ENCODE assay signal across 2 cellular contexts in genomic region chr1:207971511-207972224, GRCh38.
TF ChIP-seq lines count a peak whose summit lies in the region.

No MANE protein-coding gene starts in this region.

TF ChIP-seq in H1, 55 proteins besides CTCF, POLR2A, EP300 and RAD21 (continued from another document):
- TF ChIP-seq SAP30 (IDR thresholded peaks at IDR 0.05; ENCODE audit: insufficient read depth, insufficient replicate concordance, low read length) (no peak), TEAD4 (IDR thresholded peaks at IDR 0.05; ENCODE audit: low read depth, low read length) (no peak), HDAC2 (IDR thresholded peaks at IDR 0.05; ENCODE audit: borderline replicate concordance in 1 of 2, low read depth in 2 of 2, low read length in 2 of 2) (no peak), PHF8 (conservative IDR thresholded peaks at IDR 0.05; ENCODE audit: low read depth, low read length) (no peak), CBX5 (IDR thresholded peaks at IDR 0.05; ENCODE audit: low read depth, low read length) (no peak), EGR1 (IDR thresholded peaks at IDR 0.05; ENCODE audit: borderline replicate concordance, low read depth, low read length) (no peak), CHD1 (IDR thresholded peaks at IDR 0.05; ENCODE audit: low read depth, low read length) (no peak), ASH2L (IDR thresholded peaks at IDR 0.05; ENCODE audit: low read length) (no peak), KDM5A (IDR thresholded peaks at IDR 0.05; ENCODE audit: low read length) (no peak), POU5F1 (IDR thresholded peaks at IDR 0.05; ENCODE audit: low read depth, low read length) (no peak), TAF1 (IDR thresholded peaks at IDR 0.05; ENCODE audit: low read depth, low read length) (no peak)
- TF ChIP-seq, protein P1, sequence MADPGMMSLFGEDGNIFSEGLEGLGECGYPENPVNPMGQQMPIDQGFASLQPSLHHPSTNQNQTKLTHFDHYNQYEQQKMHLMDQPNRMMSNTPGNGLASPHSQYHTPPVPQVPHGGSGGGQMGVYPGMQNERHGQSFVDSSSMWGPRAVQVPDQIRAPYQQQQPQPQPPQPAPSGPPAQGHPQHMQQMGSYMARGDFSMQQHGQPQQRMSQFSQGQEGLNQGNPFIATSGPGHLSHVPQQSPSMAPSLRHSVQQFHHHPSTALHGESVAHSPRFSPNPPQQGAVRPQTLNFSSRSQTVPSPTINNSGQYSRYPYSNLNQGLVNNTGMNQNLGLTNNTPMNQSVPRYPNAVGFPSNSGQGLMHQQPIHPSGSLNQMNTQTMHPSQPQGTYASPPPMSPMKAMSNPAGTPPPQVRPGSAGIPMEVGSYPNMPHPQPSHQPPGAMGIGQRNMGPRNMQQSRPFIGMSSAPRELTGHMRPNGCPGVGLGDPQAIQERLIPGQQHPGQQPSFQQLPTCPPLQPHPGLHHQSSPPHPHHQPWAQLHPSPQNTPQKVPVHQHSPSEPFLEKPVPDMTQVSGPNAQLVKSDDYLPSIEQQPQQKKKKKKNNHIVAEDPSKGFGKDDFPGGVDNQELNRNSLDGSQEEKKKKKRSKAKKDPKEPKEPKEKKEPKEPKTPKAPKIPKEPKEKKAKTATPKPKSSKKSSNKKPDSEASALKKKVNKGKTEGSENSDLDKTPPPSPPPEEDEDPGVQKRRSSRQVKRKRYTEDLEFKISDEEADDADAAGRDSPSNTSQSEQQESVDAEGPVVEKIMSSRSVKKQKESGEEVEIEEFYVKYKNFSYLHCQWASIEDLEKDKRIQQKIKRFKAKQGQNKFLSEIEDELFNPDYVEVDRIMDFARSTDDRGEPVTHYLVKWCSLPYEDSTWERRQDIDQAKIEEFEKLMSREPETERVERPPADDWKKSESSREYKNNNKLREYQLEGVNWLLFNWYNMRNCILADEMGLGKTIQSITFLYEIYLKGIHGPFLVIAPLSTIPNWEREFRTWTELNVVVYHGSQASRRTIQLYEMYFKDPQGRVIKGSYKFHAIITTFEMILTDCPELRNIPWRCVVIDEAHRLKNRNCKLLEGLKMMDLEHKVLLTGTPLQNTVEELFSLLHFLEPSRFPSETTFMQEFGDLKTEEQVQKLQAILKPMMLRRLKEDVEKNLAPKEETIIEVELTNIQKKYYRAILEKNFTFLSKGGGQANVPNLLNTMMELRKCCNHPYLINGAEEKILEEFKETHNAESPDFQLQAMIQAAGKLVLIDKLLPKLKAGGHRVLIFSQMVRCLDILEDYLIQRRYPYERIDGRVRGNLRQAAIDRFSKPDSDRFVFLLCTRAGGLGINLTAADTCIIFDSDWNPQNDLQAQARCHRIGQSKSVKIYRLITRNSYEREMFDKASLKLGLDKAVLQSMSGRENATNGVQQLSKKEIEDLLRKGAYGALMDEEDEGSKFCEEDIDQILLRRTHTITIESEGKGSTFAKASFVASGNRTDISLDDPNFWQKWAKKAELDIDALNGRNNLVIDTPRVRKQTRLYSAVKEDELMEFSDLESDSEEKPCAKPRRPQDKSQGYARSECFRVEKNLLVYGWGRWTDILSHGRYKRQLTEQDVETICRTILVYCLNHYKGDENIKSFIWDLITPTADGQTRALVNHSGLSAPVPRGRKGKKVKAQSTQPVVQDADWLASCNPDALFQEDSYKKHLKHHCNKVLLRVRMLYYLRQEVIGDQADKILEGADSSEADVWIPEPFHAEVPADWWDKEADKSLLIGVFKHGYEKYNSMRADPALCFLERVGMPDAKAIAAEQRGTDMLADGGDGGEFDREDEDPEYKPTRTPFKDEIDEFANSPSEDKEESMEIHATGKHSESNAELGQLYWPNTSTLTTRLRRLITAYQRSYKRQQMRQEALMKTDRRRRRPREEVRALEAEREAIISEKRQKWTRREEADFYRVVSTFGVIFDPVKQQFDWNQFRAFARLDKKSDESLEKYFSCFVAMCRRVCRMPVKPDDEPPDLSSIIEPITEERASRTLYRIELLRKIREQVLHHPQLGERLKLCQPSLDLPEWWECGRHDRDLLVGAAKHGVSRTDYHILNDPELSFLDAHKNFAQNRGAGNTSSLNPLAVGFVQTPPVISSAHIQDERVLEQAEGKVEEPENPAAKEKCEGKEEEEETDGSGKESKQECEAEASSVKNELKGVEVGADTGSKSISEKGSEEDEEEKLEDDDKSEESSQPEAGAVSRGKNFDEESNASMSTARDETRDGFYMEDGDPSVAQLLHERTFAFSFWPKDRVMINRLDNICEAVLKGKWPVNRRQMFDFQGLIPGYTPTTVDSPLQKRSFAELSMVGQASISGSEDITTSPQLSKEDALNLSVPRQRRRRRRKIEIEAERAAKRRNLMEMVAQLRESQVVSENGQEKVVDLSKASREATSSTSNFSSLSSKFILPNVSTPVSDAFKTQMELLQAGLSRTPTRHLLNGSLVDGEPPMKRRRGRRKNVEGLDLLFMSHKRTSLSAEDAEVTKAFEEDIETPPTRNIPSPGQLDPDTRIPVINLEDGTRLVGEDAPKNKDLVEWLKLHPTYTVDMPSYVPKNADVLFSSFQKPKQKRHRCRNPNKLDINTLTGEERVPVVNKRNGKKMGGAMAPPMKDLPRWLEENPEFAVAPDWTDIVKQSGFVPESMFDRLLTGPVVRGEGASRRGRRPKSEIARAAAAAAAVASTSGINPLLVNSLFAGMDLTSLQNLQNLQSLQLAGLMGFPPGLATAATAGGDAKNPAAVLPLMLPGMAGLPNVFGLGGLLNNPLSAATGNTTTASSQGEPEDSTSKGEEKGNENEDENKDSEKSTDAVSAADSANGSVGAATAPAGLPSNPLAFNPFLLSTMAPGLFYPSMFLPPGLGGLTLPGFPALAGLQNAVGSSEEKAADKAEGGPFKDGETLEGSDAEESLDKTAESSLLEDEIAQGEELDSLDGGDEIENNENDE (IDR thresholded peaks at IDR 0.05; ENCODE audit: insufficient replicate concordance, low read length): no peak
TF ChIP-seq in H1: peak in this region for 0.

TF ChIP-seq in HepG2, 621 proteins besides CTCF, POLR2A, EP300 and RAD21 (continued from another document):
- TF ChIP-seq POLR2AphosphoS5 (IDR thresholded peaks at IDR 0.05; ENCODE audit: low read depth, low read length) (no peak), HIC2 (CRISPR knock-in tag; IDR thresholded peaks at IDR 0.05; ENCODE audit: low read depth) (no peak), RNF2 (conservative IDR thresholded peaks at IDR 0.05; ENCODE audit: low read depth) (no peak), MAZ (IDR thresholded peaks at IDR 0.05; ENCODE audit: borderline replicate concordance, low read depth, low read length) (no peak), MAZ (CRISPR knock-in tag; IDR thresholded peaks at IDR 0.05; ENCODE audit: low read depth) (no peak), ZNF737 (CRISPR knock-in tag; IDR thresholded peaks at IDR 0.05; ENCODE audit: borderline replicate concordance) (no peak), MBD4 (IDR thresholded peaks at IDR 0.05; ENCODE audit: borderline replicate concordance, low read length) (no peak), ZBTB34 (CRISPR knock-in tag; IDR thresholded peaks at IDR 0.05) (no peak), ZIK1 (CRISPR knock-in tag; IDR thresholded peaks at IDR 0.05; ENCODE audit: borderline replicate concordance, low read depth) (no peak), ZNF607 (CRISPR knock-in tag; IDR thresholded peaks at IDR 0.05; ENCODE audit: borderline replicate concordance) (no peak), ZNF776 (CRISPR knock-in tag; IDR thresholded peaks at IDR 0.05) (no peak), ZNF232 (CRISPR knock-in tag; IDR thresholded peaks at IDR 0.05; ENCODE audit: borderline replicate concordance) (no peak), ZBTB20 (CRISPR knock-in tag; IDR thresholded peaks at IDR 0.05; ENCODE audit: borderline replicate concordance, low read depth) (no peak), ZNF512 (CRISPR knock-in tag; IDR thresholded peaks at IDR 0.05) (no peak), ZNF235 (CRISPR knock-in tag; IDR thresholded peaks at IDR 0.05; ENCODE audit: borderline replicate concordance) (no peak), TCF7L2 (IDR thresholded peaks at IDR 0.05; ENCODE audit: low read depth, low read length) (no peak)
TF ChIP-seq in HepG2: peak in this region for 0.
